In the genomic region with DNA sequence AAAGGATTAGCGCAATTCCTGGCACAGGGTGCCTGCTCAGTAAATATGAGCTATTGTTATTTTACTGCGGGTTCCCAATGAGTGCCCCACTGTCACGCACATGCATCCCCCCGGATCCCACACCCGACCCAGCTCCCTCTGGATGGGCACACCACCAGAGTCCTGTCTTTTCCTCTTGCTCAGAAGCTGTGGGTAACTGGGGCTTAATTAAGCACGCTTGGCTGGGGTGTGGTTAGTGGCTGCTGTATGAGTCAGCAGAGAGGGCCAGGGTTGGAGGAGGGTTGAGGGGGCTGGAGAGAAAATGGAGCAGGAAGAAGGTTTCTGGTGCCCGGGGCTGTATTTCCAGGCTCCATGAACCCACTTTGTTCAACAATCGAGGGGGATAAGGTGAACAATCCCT, we compare ENCODE assay signal across 10 cellular contexts.
DNase-seq lines count a peak whose midpoint lies in the region; ATAC-seq and TF ChIP-seq lines count a peak whose summit lies in the region.
"Had no signal": no experiment of that assay in that cellular context is flagged by ENCODE, and none has a peak within 500 bp of the region (broad histone marks: within the 10 kb centered on the region; RNA-seq: fewer than 3 reads in every experiment).

No MANE protein-coding gene starts in this region.

- DNase-seq in AG20443 (ENCODE audit: low spot score): peak; percentile 86
- peak; percentile 54 for DNase-seq in RWPE2 (ENCODE audit: low spot score)
- DNase-seq in foreskin fibroblast: peak; percentile 37 to 70
- DNase-seq in NCI-H1092 treated with DMSO at 0.1 percent for 48 hours (lab: John Stamatoyannopoulos, UW): no peak
- no peak for DNase-seq in NCI-H1694 treated with DMSO at 0.1 percent for 48 hours (lab: John Stamatoyannopoulos, UW)
- no peak for DNase-seq in ecto neural progenitor cell (ENCODE audit: low spot score)
- DNase-seq: activated T-cell treated with anti-CD3 and anti-CD28 coated beads, Interleukin-2, amount 50 U/mL, for 1 hour; stimulated activated CD4-positive, alpha-beta T cell treated with anti-CD3 and anti-CD28 coated beads, Interleukin-2, amount 100 ng/mL, for 24 hours had no signal

- H3K4me3 ChIP-seq in HEK293 (ENCODE audit: low read depth, low read length): no peak overlapping the region
- no peak overlapping the region for H3K4me3 ChIP-seq in RWPE2 (ENCODE audit: severe bottlenecking)
- H3K4me3 ChIP-seq in foreskin fibroblast (ENCODE audit: low read depth in 1 of 2, low read length in 2 of 2): no peak overlapping the region

- no peak for TF ChIP-seq CTCF in HEK293 (tag by site-specific recombination; IDR thresholded peaks at IDR 0.05)
- no peak for TF ChIP-seq CTCF in RWPE2 (IDR thresholded peaks at IDR 0.05; ENCODE audit: poor library complexity, severe bottlenecking)
- TF ChIP-seq CTCF in foreskin fibroblast (IDR thresholded peaks at IDR 0.05; ENCODE audit: low read depth, low read length): no peak

- peak; percentile 91 for ATAC-seq in RWPE2 (ENCODE audit: low read depth)
- no peak for ATAC-seq in HG03097 (IDR thresholded peaks at IDR 0.05; ENCODE audit: low FRiP score, unreplicated experiment)

- H3K27ac ChIP-seq in HEK293 (ENCODE audit: extremely low read depth, low read depth, low read length): no peak overlapping the region
- H3K27ac ChIP-seq in RWPE2 (ENCODE audit: poor library complexity, severe bottlenecking): no peak overlapping the region

- CTCF ChIA-PET in HEK293 (lab: Yijun Ruan, JAX): interaction anchor here (0.9 to 1.2 kb wide), 2 partner anchors 30 to 284 kb away, joined by 3 read pairs; a partner anchor contains a TSS

- H3K4me1 ChIP-seq in HEK293 (ENCODE audit: control insufficient read depth, insufficient read depth, low read length) (no peaks in the 10 kb centered on the region), RWPE2 (ENCODE audit: insufficient read depth, poor library complexity, severe bottlenecking) (peaks cover 11% of the 10 kb centered on the region)

- no peaks in the 10 kb centered on the region for H3K27me3 ChIP-seq in RWPE2 (ENCODE audit: insufficient read depth, poor library complexity, severe bottlenecking)

- H3K36me3 ChIP-seq in HEK293 (ENCODE audit: control insufficient read depth in 2 of 2, insufficient read depth in 1 of 2, low read length in 2 of 2) (no peaks in the 10 kb centered on the region), RWPE2 (ENCODE audit: low read depth) (no peaks in the 10 kb centered on the region)

- no peaks in the 10 kb centered on the region for H3K9me3 ChIP-seq in HEK293 (ENCODE audit: control insufficient read depth, insufficient read depth, low read depth, low read length)
- no peaks in the 10 kb centered on the region for H3K9me3 ChIP-seq in RWPE2 (ENCODE audit: severe bottlenecking)

- POLR2A ChIA-PET in HEK293 (lab: Yijun Ruan, JAX): no interaction called here

TF ChIP-seq in HEK293, 187 proteins besides CTCF, POLR2A, EP300 and RAD21:
- peak; percentile 31; the same call in 1 of the 2 replicates for TF ChIP-seq KLF1 (tag by site-specific recombination; IDR thresholded peaks at IDR 0.05)
- TF ChIP-seq, protein P1, sequence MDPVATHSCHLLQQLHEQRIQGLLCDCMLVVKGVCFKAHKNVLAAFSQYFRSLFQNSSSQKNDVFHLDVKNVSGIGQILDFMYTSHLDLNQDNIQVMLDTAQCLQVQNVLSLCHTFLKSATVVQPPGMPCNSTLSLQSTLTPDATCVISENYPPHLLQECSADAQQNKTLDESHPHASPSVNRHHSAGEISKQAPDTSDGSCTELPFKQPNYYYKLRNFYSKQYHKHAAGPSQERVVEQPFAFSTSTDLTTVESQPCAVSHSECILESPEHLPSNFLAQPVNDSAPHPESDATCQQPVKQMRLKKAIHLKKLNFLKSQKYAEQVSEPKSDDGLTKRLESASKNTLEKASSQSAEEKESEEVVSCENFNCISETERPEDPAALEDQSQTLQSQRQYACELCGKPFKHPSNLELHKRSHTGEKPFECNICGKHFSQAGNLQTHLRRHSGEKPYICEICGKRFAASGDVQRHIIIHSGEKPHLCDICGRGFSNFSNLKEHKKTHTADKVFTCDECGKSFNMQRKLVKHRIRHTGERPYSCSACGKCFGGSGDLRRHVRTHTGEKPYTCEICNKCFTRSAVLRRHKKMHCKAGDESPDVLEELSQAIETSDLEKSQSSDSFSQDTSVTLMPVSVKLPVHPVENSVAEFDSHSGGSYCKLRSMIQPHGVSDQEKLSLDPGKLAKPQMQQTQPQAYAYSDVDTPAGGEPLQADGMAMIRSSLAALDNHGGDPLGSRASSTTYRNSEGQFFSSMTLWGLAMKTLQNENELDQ (tag by site-specific recombination; IDR thresholded peaks at IDR 0.05; ENCODE audit: low read depth): no peak
- TF ChIP-seq EGR2 (tag by site-specific recombination; IDR thresholded peaks at IDR 0.05; ENCODE audit: low read depth): peak; percentile 27; the same call in 1 of the 2 replicates

Comparison
In these comparisons a context has a peak if more than half of its experiments do, and no peak if none do; other contexts are left out.
1. DNase-seq: peak in AG20443 (single experiment), RWPE2 (single experiment) and foreskin fibroblast (2 of 2); none in NCI-H1092 treated with DMSO at 0.1 percent for 48 hours (single experiment), NCI-H1694 treated with DMSO at 0.1 percent for 48 hours (single experiment) and ecto neural progenitor cell (single experiment).